ENCODE assay signal across 20 cellular contexts in genomic region chr3:137050281-137050680, GRCh38.
"Had no signal": no experiment of that assay in that cellular context is flagged by ENCODE, and none has a peak within 500 bp of the region (broad histone marks: within the 10 kb centered on the region; RNA-seq: fewer than 3 reads in every experiment).

No MANE protein-coding gene starts in this region.

- H3K27me3 ChIP-seq: SJSA1 had no signal

- H3K9me3 ChIP-seq: SJSA1 had no signal

- H3K36me3 ChIP-seq: SJSA1 had no signal

- H3K27ac ChIP-seq: SJSA1, SK-N-MC had no signal

- DNase-seq: KBM-7, MV-4-11, NCI-H1048, NCI-H1105, NCI-H1417, NCI-H1436 treated with DMSO at 0.1 percent for 48 hours, NCI-H1694, NCI-H187 treated with DMSO at 0.1 percent for 48 hours, NCI-H2029 treated with DMSO at 0.1 percent for 48 hours, NCI-H2171 treated with DMSO at 0.1 percent for 48 hours, NCI-H345, NCI-H446 treated with DMSO at 0.1 percent for 48 hours, NCI-H524 treated with DMSO at 0.1 percent for 48 hours, NCI-H69, NCI-H774, Right ventricle myocardium superior, RPMI8226, SIG-M5 had no signal

- H3K4me3 ChIP-seq: SJSA1, SK-N-MC had no signal

- H3K4me1 ChIP-seq: SJSA1 had no signal
